In genomic region chr5:178249191-178249989, GRCh38 we compare ENCODE assay signal across 8 cellular contexts. TPM values are rescaled to one million over a fixed set of nuclear protein-coding genes. Genes with fewer than 3 reads are reported as not detected.
DNase-seq lines count a peak whose midpoint lies in the region; ATAC-seq, FAIRE-seq and TF ChIP-seq lines count a peak whose summit lies in the region.

No MANE protein-coding gene starts in this region.

- H3K27me3 ChIP-seq in bronchial epithelial cell (ENCODE audit: control insufficient read depth, insufficient read depth, low read length) = no peaks in the 10 kb centered on the region

- TF ChIP-seq CTCF in bronchial epithelial cell (IDR thresholded peaks at IDR 0.05; ENCODE audit: insufficient read depth, low read length, severe bottlenecking) = no peak
- no peak for TF ChIP-seq CTCF in nephron progenitor cell (IDR thresholded peaks at IDR 0.05)

- H3K36me3 Mint-ChIP-seq in nephron progenitor cell (ENCODE audit: low read depth) = no peaks in the 10 kb centered on the region

- no peaks in the 10 kb centered on the region for H3K9me3 Mint-ChIP-seq in nephron progenitor cell

- H3K27me3 Mint-ChIP-seq in nephron progenitor cell (ENCODE audit: low read depth, poor library complexity) = peaks cover 7% of the 10 kb centered on the region

- ATAC-seq in HG03039 (IDR thresholded peaks at IDR 0.05; ENCODE audit: unreplicated experiment) (no peak), HG03025 (IDR thresholded peaks at IDR 0.05; ENCODE audit: low FRiP score, unreplicated experiment) (no peak)

- no peak overlapping the region for H3K4me3 Mint-ChIP-seq in nephron progenitor cell

- peak overlapping the region; percentile 79 for H3K27ac Mint-ChIP-seq in nephron progenitor cell

- H3K36me3 ChIP-seq in bronchial epithelial cell (ENCODE audit: control insufficient read depth, insufficient read depth, low read length) = no peaks in the 10 kb centered on the region

- no peak for FAIRE-seq in bronchial epithelial cell (lab: Jason Lieb, UNC)

- peaks cover 12% of the 10 kb centered on the region for H3K4me1 Mint-ChIP-seq in nephron progenitor cell

- no peak overlapping the region for H3K4me3 ChIP-seq in bronchial epithelial cell (ENCODE audit: low read depth, low read length)

- DNase-seq in GM03348 (ENCODE audit: low spot score) = peak; percentile 38
- DNase-seq in NCI-H226 = peak; percentile 77
- DNase-seq in bronchial epithelial cell (ENCODE audit: low read depth) = peak; percentile 74
- no peak for DNase-seq in nephron progenitor cell
- no peak for DNase-seq in stimulated activated naive CD4-positive, alpha-beta T cell treated with Interleukin-2 at 50 U/mL for 16 hours (lab: John Stamatoyannopoulos, UW)
- no peak for DNase-seq in foreskin melanocyte

RNA-seq across cellular contexts. Expression of gene PHYKPL, which starts 16.8 kb away (rescaled TPM):
- 29.2 and 40.6 TPM in 2 replicates for total RNA-seq in bronchial epithelial cell

RNA-seq across cellular contexts. Expression of gene HNRNPAB, which starts 45.1 kb away (rescaled TPM):
- 67.4 and 71.3 TPM in 2 replicates for total RNA-seq in bronchial epithelial cell

Comparison
In these comparisons a context has a peak if more than half of its experiments do, and no peak if none do; other contexts are left out.
1. DNase-seq: peak in GM03348 (single experiment), NCI-H226 (single experiment) and bronchial epithelial cell (single experiment); none in nephron progenitor cell (single experiment), stimulated activated naive CD4-positive, alpha-beta T cell treated with Interleukin-2 at 50 U/mL for 16 hours (single experiment) and foreskin melanocyte (single experiment).